In genomic region chr4:163679189-163679588, GRCh38 we compare ENCODE assay signal across 13 cellular contexts.
DNase-seq lines count a peak whose midpoint lies in the region; TF ChIP-seq lines count a peak whose summit lies in the region.
"Had no signal": no experiment of that assay in that cellular context is flagged by ENCODE, and none has a peak within 500 bp of the region (broad histone marks: within the 10 kb centered on the region; RNA-seq: fewer than 3 reads in every experiment).

No MANE protein-coding gene starts in this region.

- H3K79me2 ChIP-seq in smooth muscle cell (ENCODE audit: low read depth), result no peaks in the 10 kb centered on the region

- no peak for TF ChIP-seq EP300 in Ishikawa (IDR thresholded peaks at IDR 0.05; ENCODE audit: borderline replicate concordance)
- TF ChIP-seq EP300 in tibial nerve (IDR thresholded peaks at IDR 0.05), result no peak

- no peak overlapping the region for H3K9ac ChIP-seq in smooth muscle cell (ENCODE audit: low read depth)

- H3K36me3 ChIP-seq in WERI-Rb-1 (no peaks in the 10 kb centered on the region), smooth muscle cell (ENCODE audit: low read depth) (no peaks in the 10 kb centered on the region), tibial nerve (no peaks in the 10 kb centered on the region)

- no peak overlapping the region for H3K4me3 ChIP-seq in WERI-Rb-1 (ENCODE audit: low read depth, low read length)
- no peak overlapping the region for H3K4me3 ChIP-seq in smooth muscle cell
- H3K4me3 ChIP-seq in coronary artery, result no peak overlapping the region
- no peak overlapping the region for H3K4me3 ChIP-seq in tibial nerve

- DNase-seq in SKM-1 treated with dmso at 0.1 percent for 144 hours (lab: John Stamatoyannopoulos, UW; ENCODE audit: unreplicated experiment) (peak; percentile 27), SKM-1 (lab: John Stamatoyannopoulos, UW; ENCODE audit: unreplicated experiment) (no peak), WERI-Rb-1 (peak; percentile 19), smooth muscle cell (lab: John Stamatoyannopoulos, UW; ENCODE audit: unreplicated experiment) (no peak), coronary artery (ENCODE audit: low spot score) (no peak), occipital lobe (lab: John Stamatoyannopoulos, UW) (no peak), tibial nerve (ENCODE audit: low spot score in 2 of 2) (no peak)
- DNase-seq: CD8-positive, alpha-beta memory T cell; MV-4-11; nucleus accumbens; stimulated activated CD8-positive, alpha-beta memory T cell treated with anti-CD3 and anti-CD28 coated beads, Interleukin-4, amount 100 ng/mL, for 48 hours; T-helper 9 cell had no signal

- H3K4me1 ChIP-seq in smooth muscle cell (ENCODE audit: low read depth), result no peaks in the 10 kb centered on the region
- no peaks in the 10 kb centered on the region for H3K4me1 ChIP-seq in tibial nerve

- H3K27ac ChIP-seq in WERI-Rb-1 (no peak overlapping the region), smooth muscle cell (ENCODE audit: low read depth) (no peak overlapping the region), coronary artery (no peak overlapping the region), tibial nerve (no peak overlapping the region)

- peak; percentile 4; the same call in 1 of the 2 replicates for TF ChIP-seq RAD21 in Ishikawa (IDR thresholded peaks at IDR 0.05; ENCODE audit: low read depth)

- 71% methylated on average over 5 of the region's 5 CpGs for WGBS in smooth muscle cell (ENCODE audit: low lambda C conversion rate)
- 63 to 68% methylated on average over 5 of the region's 5 CpGs for WGBS in tibial nerve, 2 donors

- H3K9me3 ChIP-seq in WERI-Rb-1 (ENCODE audit: severe bottlenecking), result no peaks in the 10 kb centered on the region
- no peaks in the 10 kb centered on the region for H3K9me3 ChIP-seq in smooth muscle cell (replicated peaks; ENCODE audit: low read depth)
- no peaks in the 10 kb centered on the region for H3K9me3 ChIP-seq in tibial nerve

- no peak overlapping the region for H3K4me2 ChIP-seq in smooth muscle cell

- H2AFZ ChIP-seq in smooth muscle cell (ENCODE audit: low read depth), result no peak overlapping the region

- no peaks in the 10 kb centered on the region for H3K27me3 ChIP-seq in WERI-Rb-1 (ENCODE audit: insufficient read depth, low read depth, severe bottlenecking)
- H3K27me3 ChIP-seq in smooth muscle cell (ENCODE audit: low read depth), result no peaks in the 10 kb centered on the region
- H3K27me3 ChIP-seq in tibial nerve, result no peaks in the 10 kb centered on the region

- no peak for TF ChIP-seq POLR2A in tibial nerve (IDR thresholded peaks at IDR 0.05)

- H4K20me1 ChIP-seq in smooth muscle cell (ENCODE audit: low read depth), result no peaks in the 10 kb centered on the region

- H3F3A ChIP-seq in smooth muscle cell (ENCODE audit: low read depth), result no peaks in the 10 kb centered on the region

- TF ChIP-seq CTCF in WERI-Rb-1 (IDR thresholded peaks at IDR 0.05; ENCODE audit: low read depth, low read length) (0 out of 2 replicates have a peak, but pooled peaks have one; percentile 28), smooth muscle cell (IDR thresholded peaks at IDR 0.05; ENCODE audit: borderline replicate concordance, insufficient read depth, poor library complexity, severe bottlenecking) (peak; percentile 22), coronary artery (IDR thresholded peaks at IDR 0.05) (no peak), tibial nerve (IDR thresholded peaks at IDR 0.05) (no peak)

TF ChIP-seq in Ishikawa, 13 proteins besides CTCF, POLR2A, EP300 and RAD21:
- TF ChIP-seq EGR1 (IDR thresholded peaks at IDR 0.05) (no peak), YY1 (IDR thresholded peaks at IDR 0.05; ENCODE audit: low read depth) (no peak), CEBPB (IDR thresholded peaks at IDR 0.05) (no peak), USF1 (IDR thresholded peaks at IDR 0.05) (no peak), MAX (IDR thresholded peaks at IDR 0.05) (no peak), NFIC (IDR thresholded peaks at IDR 0.05) (no peak), TAF1 (IDR thresholded peaks at IDR 0.05; ENCODE audit: low read depth) (no peak), TCF12 (IDR thresholded peaks at IDR 0.05; ENCODE audit: low read depth) (no peak), CREB1 (IDR thresholded peaks at IDR 0.05; ENCODE audit: low read depth) (no peak), FOXM1 (IDR thresholded peaks at IDR 0.05; ENCODE audit: borderline replicate concordance, low read depth) (no peak), ZBTB7A (IDR thresholded peaks at IDR 0.05; ENCODE audit: low read depth) (no peak)

Comparison
In these comparisons a context has a peak if more than half of its experiments do, and no peak if none do; other contexts are left out.
1. DNase-seq: peak in SKM-1 treated with dmso at 0.1 percent for 144 hours (single experiment) and WERI-Rb-1 (single experiment); none in SKM-1 (single experiment), smooth muscle cell (single experiment), coronary artery (single experiment), occipital lobe (single experiment) and tibial nerve (0 of 2).
2. CTCF ChIP-seq: peak in WERI-Rb-1 (single experiment) and smooth muscle cell (single experiment); none in coronary artery (single experiment) and tibial nerve (0 of 5).